1 cellular context compared by ENCODE assay signal in genomic region chr1:1185101-1185765, GRCh38.
A peak's percentile ranks its signal among the peaks of the same experiment; 100 is the strongest.
TF ChIP-seq lines count a peak whose summit lies in the region.

No MANE protein-coding gene starts in this region.

TF ChIP-seq in HepG2, 621 proteins besides CTCF, POLR2A, EP300 and RAD21 (continued from another document and continues in another):
- TF ChIP-seq ZNF414 (CRISPR knock-in tag; IDR thresholded peaks at IDR 0.05) (no peak), ATF5 (CRISPR knock-in tag; IDR thresholded peaks at IDR 0.05; ENCODE audit: low read depth) (no peak), ZBTB26 (CRISPR knock-in tag; IDR thresholded peaks at IDR 0.05; ENCODE audit: borderline replicate concordance) (no peak), ATF3 (CRISPR knock-in tag; IDR thresholded peaks at IDR 0.05) (no peak), HIC2 (CRISPR knock-in tag; IDR thresholded peaks at IDR 0.05; ENCODE audit: low read depth) (no peak), RORA (CRISPR knock-in tag; IDR thresholded peaks at IDR 0.05) (no peak), ZGPAT (CRISPR knock-in tag; IDR thresholded peaks at IDR 0.05) (no peak), ZIK1 (CRISPR knock-in tag; IDR thresholded peaks at IDR 0.05; ENCODE audit: borderline replicate concordance, low read depth) (no peak), PHF8 (CRISPR knock-in tag; IDR thresholded peaks at IDR 0.05) (no peak), ZFX (CRISPR knock-in tag; IDR thresholded peaks at IDR 0.05; ENCODE audit: low read depth) (peak; percentile 29; the same call in 1 of the 2 replicates), ZNF501 (CRISPR knock-in tag; IDR thresholded peaks at IDR 0.05) (no peak), ZNF335 (CRISPR knock-in tag; IDR thresholded peaks at IDR 0.05) (0 out of 2 replicates have a peak, but pooled peaks have one; percentile 26), ARID5B (CRISPR knock-in tag; IDR thresholded peaks at IDR 0.05) (no peak), RERE (CRISPR knock-in tag; IDR thresholded peaks at IDR 0.05; ENCODE audit: low read depth) (no peak), ZNF780A (CRISPR knock-in tag; IDR thresholded peaks at IDR 0.05) (no peak), ZNF781 (CRISPR knock-in tag; IDR thresholded peaks at IDR 0.05; ENCODE audit: borderline replicate concordance, not compliant biosample characterization) (no peak), MED13 (CRISPR knock-in tag; IDR thresholded peaks at IDR 0.05) (no peak), CREB1 (IDR thresholded peaks at IDR 0.05) (no peak), CREB1 (CRISPR knock-in tag; IDR thresholded peaks at IDR 0.05) (no peak), ZBTB3 (CRISPR knock-in tag; IDR thresholded peaks at IDR 0.05; ENCODE audit: borderline replicate concordance, low read depth) (no peak), ZBTB39 (CRISPR knock-in tag; IDR thresholded peaks at IDR 0.05) (no peak), CBFB (CRISPR knock-in tag; IDR thresholded peaks at IDR 0.05) (no peak), RARA (CRISPR knock-in tag; IDR thresholded peaks at IDR 0.05) (no peak), TEAD2 (CRISPR knock-in tag; IDR thresholded peaks at IDR 0.05) (no peak), PREB (CRISPR knock-in tag; IDR thresholded peaks at IDR 0.05) (no peak), ZBTB8A (CRISPR knock-in tag; IDR thresholded peaks at IDR 0.05; ENCODE audit: borderline replicate concordance, low read depth) (no peak), KDM3A (CRISPR knock-in tag; IDR thresholded peaks at IDR 0.05; ENCODE audit: low read depth) (no peak), ISL2 (CRISPR knock-in tag; IDR thresholded peaks at IDR 0.05) (no peak), MTF1 (CRISPR knock-in tag; IDR thresholded peaks at IDR 0.05) (no peak), EED (CRISPR knock-in tag; IDR thresholded peaks at IDR 0.05) (no peak), SNAPC4 (CRISPR knock-in tag; IDR thresholded peaks at IDR 0.05) (no peak), RARG (CRISPR knock-in tag; IDR thresholded peaks at IDR 0.05; ENCODE audit: low read depth) (no peak)
